Comparison of ENCODE assay signal across 16 cellular contexts in genomic region chr1:205726619-205727125, GRCh38. TPM values are rescaled to one million over a fixed set of nuclear protein-coding genes. Genes with fewer than 3 reads are reported as not detected.
"Had no signal": no experiment of that assay in that cellular context is flagged by ENCODE, and none has a peak within 500 bp of the region (broad histone marks: within the 10 kb centered on the region; RNA-seq: fewer than 3 reads in every experiment).

No MANE protein-coding gene starts in this region.

- H3K9me3 ChIP-seq: colonic mucosa, left lung, suprapubic skin, thyroid gland had no signal

- H3K27ac ChIP-seq: colonic mucosa, foreskin keratinocyte, left lung, suprapubic skin, thyroid gland had no signal

- ATAC-seq: foreskin keratinocyte; left lung; naive thymus-derived CD8-positive, alpha-beta T cell; right cardiac atrium had no signal

- H3K4me2 ChIP-seq: smooth muscle cell had no signal

- H3K36me3 ChIP-seq: colonic mucosa had no signal

- H3K27me3 ChIP-seq: colonic mucosa, foreskin keratinocyte, left lung, suprapubic skin, thyroid gland had no signal

- DNase-seq: colonic mucosa; effector CD4-positive, alpha-beta T cell; endodermal cell; erythroblast; foreskin keratinocyte; head of caudate nucleus; hypothalamus; left lung; naive thymus-derived CD8-positive, alpha-beta T cell; posterior cingulate gyrus; right cardiac atrium; stimulated activated CD4-positive, alpha-beta T cell treated with anti-CD3 and anti-CD28 coated beads, Interleukin-2, amount 100 ng/mL, for 48 hours; stimulated activated naive CD4-positive, alpha-beta T cell treated with Interleukin-2 at 50 U/mL for 16 hours; thyroid gland had no signal

- H3K4me3 ChIP-seq: colonic mucosa, left lung, smooth muscle cell, suprapubic skin, thyroid gland had no signal

- H3K4me1 ChIP-seq: colonic mucosa, foreskin keratinocyte, left lung, suprapubic skin, thyroid gland had no signal

RNA-seq across cellular contexts. Expression of gene SLC45A3, which starts 46.4 kb away (rescaled TPM):
- polyA plus RNA-seq: naive thymus-derived CD8-positive, alpha-beta T cell had no signal
